In the genomic region with DNA sequence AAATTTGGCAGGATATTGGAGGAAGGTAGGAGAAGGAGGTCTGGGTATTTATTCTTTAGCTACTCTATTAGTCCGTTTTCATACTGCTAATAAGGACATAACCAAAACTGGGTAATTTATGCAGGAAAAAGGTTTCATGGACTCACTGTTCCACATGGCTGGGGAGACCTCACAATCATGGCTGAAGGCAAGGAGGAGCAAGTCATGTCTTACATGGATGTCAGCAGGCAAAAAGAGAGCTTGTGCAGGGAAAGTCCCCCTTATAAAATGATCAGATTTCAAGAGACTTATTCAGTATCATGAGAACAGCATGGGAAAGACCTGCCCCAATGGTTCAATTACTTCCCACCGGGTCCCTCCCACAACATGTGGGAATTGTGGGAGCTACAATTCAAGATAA, we compare ENCODE assay signal across 21 cellular contexts. TPM values are rescaled to one million over a fixed set of nuclear protein-coding genes. Genes with fewer than 3 reads are reported as not detected.
A peak's percentile ranks its signal among the peaks of the same experiment; 100 is the strongest.
DNase-seq lines count a peak whose midpoint lies in the region; ATAC-seq, FAIRE-seq and TF ChIP-seq lines count a peak whose summit lies in the region.
"Had no signal": no experiment of that assay in that cellular context is flagged by ENCODE, and none has a peak within 500 bp of the region (broad histone marks: within the 10 kb centered on the region; RNA-seq: fewer than 3 reads in every experiment).

No MANE protein-coding gene starts in this region.

- peak overlapping the region; percentile 89 for H3K14ac ChIP-seq in IMR-90 (replicated peaks; ENCODE audit: low read depth, low read length)

- ATAC-seq in IMR-90 (ENCODE audit: low read depth) (no peak), lung (ENCODE audit: insufficient read depth, low FRiP score) (no peak)
- no peak for ATAC-seq in natural killer cell treated with Interleukin-12 subunit alpha and Interleukin-12 subunit beta and Interleukin-15 and Interleukin-18, amount 100 ng/mL, for 72 hours
- ATAC-seq: activated naive CD4-positive, alpha-beta T cell treated with anti-CD3 and anti-CD28 coated beads, Interleukin-2, amount 50 U/mL, for 72 hours; activated T-cell treated with anti-CD3 and anti-CD28 coated beads, Interleukin-2, amount 50 U/mL, for 72 hours; naive thymus-derived CD8-positive, alpha-beta T cell had no signal

- no peak overlapping the region for H2AFZ ChIP-seq in IMR-90 (replicated peaks; ENCODE audit: low read length, poor library complexity)

- DNase-seq in IMR-90 (no peak), lung (ENCODE audit: low spot score) (no peak), stomach (no peak), kidney tubule cell (ENCODE audit: low spot score) (no peak), kidney (no peak), NCI-H69 (lab: John Stamatoyannopoulos, UW) (no peak)
- DNase-seq in natural killer cell treated with Interleukin-12 subunit alpha and Interleukin-12 subunit beta and Interleukin-15 and Interleukin-18, amount 100 ng/mL, for 72 hours (ENCODE audit: low spot score) = no peak
- DNase-seq: activated CD4-positive, alpha-beta T cell treated with anti-CD3 and anti-CD28 coated beads for 1 hour; activated CD8-positive, alpha-beta memory T cell treated with anti-CD3 and anti-CD28 coated beads for 24 hours; activated T-cell treated with anti-CD3 and anti-CD28 coated beads, Interleukin-2, amount 50 U/mL, for 72 hours; DND-41; mammary epithelial cell; naive thymus-derived CD8-positive, alpha-beta T cell; NCI-H2029; stimulated activated CD4-positive, alpha-beta T cell treated with anti-CD3 and anti-CD28 coated beads, Interleukin-12 subunit alpha, Interleukin-12 subunit beta, amount 100 ng/mL, for 4 hours; stimulated activated CD8-positive, alpha-beta memory T cell treated with anti-CD3 and anti-CD28 coated beads, Interleukin-4, amount 100 ng/mL, for 48 hours had no signal

- peaks cover 23% of the 10 kb centered on the region for H3K4me1 ChIP-seq in IMR-90 (ENCODE audit: control insufficient read depth, insufficient read depth, low read length)
- peaks cover 0 to 17% of the 10 kb centered on the region in 2 donors for H3K4me1 ChIP-seq in lung (ENCODE audit: control insufficient read depth in 2 of 2, insufficient read depth in 2 of 2, low read length in 2 of 2)
- H3K4me1 ChIP-seq in stomach = peaks cover 16 to 37% (median 24%) of the 10 kb centered on the region in 4 donors
- H3K4me1 ChIP-seq in kidney (ENCODE audit: control insufficient read depth in 1 of 2, insufficient read depth in 1 of 2, low read depth in 1 of 2, low read length in 2 of 2) = peaks cover 13 to 19% of the 10 kb centered on the region in 2 donors

- peak overlapping the region; percentile 82; the same call in 1 of the 2 replicates for H3K23ac ChIP-seq in IMR-90 (ENCODE audit: low read depth, low read length)

- H3K4me2 ChIP-seq in IMR-90 (ENCODE audit: low read depth, low read length) = no peak overlapping the region

- peak overlapping the region; percentile 71 for H3K4ac ChIP-seq in IMR-90 (ENCODE audit: low read depth, low read length)

- H3K36me3 ChIP-seq in IMR-90 (ENCODE audit: control insufficient read depth, insufficient read depth, low read length) (no peaks in the 10 kb centered on the region), lung (ENCODE audit: control insufficient read depth in 2 of 2, insufficient read depth in 2 of 2, low read length in 2 of 2) (no peaks in the 10 kb centered on the region), stomach (no peaks in the 10 kb centered on the region), kidney (ENCODE audit: control insufficient read depth in 1 of 2, insufficient read depth in 2 of 2, low read length in 2 of 2) (no peaks in the 10 kb centered on the region)

- no peak overlapping the region for H3K9ac ChIP-seq in IMR-90 (ENCODE audit: low read depth, low read length)
- no peak overlapping the region for H3K9ac ChIP-seq in kidney (ENCODE audit: low read length in 2 of 2)

- no peak overlapping the region for H3K56ac ChIP-seq in IMR-90 (ENCODE audit: extremely low read depth, insufficient read depth, low read length)

- H2BK20ac ChIP-seq in IMR-90 (ENCODE audit: low read depth, low read length) = peak overlapping the region; percentile 81; the same call in 1 of the 2 replicates

- peak overlapping the region; percentile 71 to 91; a peak in 2 of 4 replicates for H4K8ac ChIP-seq in IMR-90 (ENCODE audit: low read depth in 2 of 2, low read length in 2 of 2)

- no TSS peak for BruUV-seq in IMR-90 (replicated peaks; lab: Mats Ljungman, UMichigan)

- peak overlapping the region; percentile 90; the same call in 1 of the 2 replicates for H2AK5ac ChIP-seq in IMR-90 (ENCODE audit: low read depth, low read length)

- H4K91ac ChIP-seq in IMR-90 (ENCODE audit: insufficient read depth, low read depth, low read length) = peak overlapping the region; percentile 96

- peak overlapping the region; percentile 89 for H2BK120ac ChIP-seq in IMR-90 (ENCODE audit: low read depth, low read length)

- H2AK9ac ChIP-seq in IMR-90 (replicated peaks; ENCODE audit: low read depth, low read length, poor library complexity) = no peak overlapping the region

- TF ChIP-seq POLR2A in IMR-90 (IDR thresholded peaks at IDR 0.05; ENCODE audit: low read depth, low read length) = no peak
- no peak for TF ChIP-seq POLR2A in stomach (IDR thresholded peaks at IDR 0.05)

- no peak for TF ChIP-seq RAD21 in IMR-90 (IDR thresholded peaks at IDR 0.05; ENCODE audit: low read length)

- H3K27me3 ChIP-seq in IMR-90 (ENCODE audit: control insufficient read depth, insufficient read depth, low read length) (no peaks in the 10 kb centered on the region), lung (ENCODE audit: control insufficient read depth, insufficient read depth) (no peaks in the 10 kb centered on the region), stomach (no peaks in the 10 kb centered on the region)

- no peak overlapping the region for H3K4me3 Mint-ChIP-seq in natural killer cell treated with Interleukin-12 subunit alpha and Interleukin-12 subunit beta and Interleukin-15 and Interleukin-18, amount 100 ng/mL, for 72 hours
- H3K4me3 Mint-ChIP-seq: activated T-cell treated with anti-CD3 and anti-CD28 coated beads, Interleukin-2, amount 50 U/mL, for 72 hours; dendritic cell treated with granulocyte-macrophage colony-stimulating factor and Interleukin-4, amounts not matched to agents 40 ng/mL and 50 ng/mL, for 4 days; naive thymus-derived CD8-positive, alpha-beta T cell had no signal

- H4K20me1 ChIP-seq in IMR-90 (ENCODE audit: insufficient read depth, low read length) = 0 out of 2 replicates have a peak, but pooled peaks cover 6% of the 10 kb centered on the region

- POLR2A ChIA-PET in IMR-90 (lab: Charles Lee; ENCODE audit: unreplicated experiment) = no interaction called here

- H3K9me3 ChIP-seq in IMR-90 (ENCODE audit: control insufficient read depth, insufficient read depth, low read length) (no peaks in the 10 kb centered on the region; the same call in 1 of the 2 replicates), lung (ENCODE audit: control insufficient read depth in 2 of 2, insufficient read depth in 1 of 2, low read length in 1 of 2) (no peaks in the 10 kb centered on the region), stomach (no peaks in the 10 kb centered on the region), kidney (ENCODE audit: control insufficient read depth in 1 of 2, low read length in 2 of 2) (no peaks in the 10 kb centered on the region)

- H3K79me1 ChIP-seq in IMR-90 (ENCODE audit: low read depth in 1 of 2, low read length in 2 of 2) = peaks cover 0 to 9% of the 10 kb centered on the region in 2 experiments; a peak in 1 of 4 replicates

- no peak for FAIRE-seq in kidney (lab: Jason Lieb, UNC)

- no peak for TF ChIP-seq EP300 in stomach (IDR thresholded peaks at IDR 0.05)

- no CpG with 5 or more reads among the region's 2 CpGs for WGBS in IMR-90 (ENCODE audit: extremely low coverage in 2 of 2, insufficient read length in 1 of 2), 2 experiments
- 86 to 89% methylated on average over 2 of the region's 2 CpGs for WGBS in lung, 2 donors
- WGBS in stomach, 5 donors = 77 to 97% (median 90%) methylated on average over 2 of the region's 2 CpGs

- intact Hi-C loops in IMR-90 (cut with micrococcal nuclease) (loop anchor here (2.0 kb wide), 1 partner anchor 49 kb away; no protein-coding TSS in a partner anchor), stomach (cut with DNase I; ENCODE audit: low total_unique reads) (no loop called here), kidney (cut with DNase I) (no loop called here)

- CTCF ChIA-PET in IMR-90 (lab: Yijun Ruan, JAX) = interaction anchor here (1.0 to 1.4 kb wide), 3 partner anchors 11 to 51 kb away, joined by 3 read pairs; no protein-coding TSS in a partner anchor

- H2BK5ac ChIP-seq in IMR-90 (ENCODE audit: low read depth, low read length, poor library complexity, severe bottlenecking) = peak overlapping the region; percentile 84

- no peaks in the 10 kb centered on the region for H3K9me3 Mint-ChIP-seq in natural killer cell treated with Interleukin-12 subunit alpha and Interleukin-12 subunit beta and Interleukin-15 and Interleukin-18, amount 100 ng/mL, for 72 hours
- H3K9me3 Mint-ChIP-seq: activated naive CD4-positive, alpha-beta T cell treated with anti-CD3 and anti-CD28 coated beads, Interleukin-2, amount 50 U/mL, for 72 hours; dendritic cell treated with granulocyte-macrophage colony-stimulating factor and Interleukin-4, amounts not matched to agents 40 ng/mL and 50 ng/mL, for 4 days had no signal

- H4K5ac ChIP-seq in IMR-90 (ENCODE audit: low read depth, low read length) = peak overlapping the region; percentile 80; the same call in 1 of the 2 replicates

- dilution Hi-C loops in IMR-90 (cut with HindIII; ENCODE audit: low sequenced_read_pairs, unreplicated experiment) = no loop called here

- H3K27ac Mint-ChIP-seq in natural killer cell treated with Interleukin-12 subunit alpha and Interleukin-12 subunit beta and Interleukin-15 and Interleukin-18, amount 100 ng/mL, for 72 hours = no peak overlapping the region
- H3K27ac Mint-ChIP-seq: activated naive CD4-positive, alpha-beta T cell treated with anti-CD3 and anti-CD28 coated beads, Interleukin-2, amount 50 U/mL, for 72 hours; activated T-cell treated with anti-CD3 and anti-CD28 coated beads, Interleukin-2, amount 50 U/mL, for 72 hours; dendritic cell treated with granulocyte-macrophage colony-stimulating factor and Interleukin-4, amounts not matched to agents 40 ng/mL and 50 ng/mL, for 4 days had no signal

- peaks cover 0 to 10% of the 10 kb centered on the region in 2 donors for H3K27me3 Mint-ChIP-seq in natural killer cell treated with Interleukin-12 subunit alpha and Interleukin-12 subunit beta and Interleukin-15 and Interleukin-18, amount 100 ng/mL, for 72 hours
- H3K27me3 Mint-ChIP-seq: dendritic cell treated with granulocyte-macrophage colony-stimulating factor and Interleukin-4, amounts not matched to agents 40 ng/mL and 50 ng/mL, for 4 days had no signal

- peak overlapping the region; percentile 88; the same call in 1 of the 2 replicates for H3K27ac ChIP-seq in IMR-90 (ENCODE audit: insufficient read depth, low read length)
- H3K27ac ChIP-seq in cingulate gyrus (ENCODE audit: low read depth, low read length) = peak overlapping the region; percentile 58
- peak overlapping the region; percentile 62 to 74 for H3K27ac ChIP-seq in lung (ENCODE audit: low read depth in 1 of 2, low read length in 1 of 2)
- H3K27ac ChIP-seq in stomach = peak overlapping the region; percentile 62 to 82 (median 76)
- peak overlapping the region in 1 of 2 donors; percentile 71 for H3K27ac ChIP-seq in kidney (ENCODE audit: low read depth in 2 of 2, low read length in 2 of 2)
- H3K27ac ChIP-seq: HL-60 had no signal

- in situ Hi-C loops in IMR-90 (cut with MboI; ENCODE audit: low sequenced_read_pairs) = no loop called here

- peak overlapping the region; percentile 90 for H3K18ac ChIP-seq in IMR-90 (ENCODE audit: low read depth, low read length)

- peak overlapping the region; percentile 90; the same call in 1 of the 3 replicates for H2BK15ac ChIP-seq in IMR-90 (ENCODE audit: low read depth, low read length)

- no peaks in the 10 kb centered on the region for H3K4me1 Mint-ChIP-seq in natural killer cell treated with Interleukin-12 subunit alpha and Interleukin-12 subunit beta and Interleukin-15 and Interleukin-18, amount 100 ng/mL, for 72 hours (ENCODE audit: low read depth in 2 of 2)
- H3K4me1 Mint-ChIP-seq: naive thymus-derived CD8-positive, alpha-beta T cell had no signal

- H3K9me1 ChIP-seq in IMR-90 (ENCODE audit: insufficient read depth, low read length) = peaks cover 22% of the 10 kb centered on the region

- TF ChIP-seq CTCF in IMR-90 (conservative IDR thresholded peaks at IDR 0.05; ENCODE audit: low read depth, low read length) = no peak
- no peak for TF ChIP-seq CTCF in lung (IDR thresholded peaks at IDR 0.05; ENCODE audit: control extremely low read depth, extremely low read depth)
- TF ChIP-seq CTCF in stomach (IDR thresholded peaks at IDR 0.05) = no peak
- TF ChIP-seq CTCF in kidney (IDR thresholded peaks at IDR 0.05; ENCODE audit: borderline replicate concordance, extremely low read depth, insufficient read depth) = no peak

- no peaks in the 10 kb centered on the region for H3K36me3 Mint-ChIP-seq in natural killer cell treated with Interleukin-12 subunit alpha and Interleukin-12 subunit beta and Interleukin-15 and Interleukin-18, amount 100 ng/mL, for 72 hours
- H3K36me3 Mint-ChIP-seq: brain had no signal

- H3K4me3 ChIP-seq in IMR-90 (ENCODE audit: insufficient read depth, low read depth, low read length) = no peak overlapping the region
- no peak overlapping the region for H3K4me3 ChIP-seq in lung
- H3K4me3 ChIP-seq in stomach = no peak overlapping the region
- no peak overlapping the region for H3K4me3 ChIP-seq in kidney (ENCODE audit: low read length in 2 of 2)

RNA-seq across cellular contexts. Expression of a gene that starts 1.9 kb away (rescaled TPM):
- 1.7 and 2.2 TPM in 2 replicates for total RNA-seq in IMR-90 (2012; rRNA removed)
- 0.34 and 0.39 TPM in 2 replicates for polyA plus RNA-seq in IMR-90 (2012; rRNA removed)
- 0.54 and 0.75 TPM in 2 replicates for polyA plus RNA-seq in IMR-90 (2012; cell fraction: cytosol; rRNA removed)
- polyA plus RNA-seq in IMR-90 (2012; cell fraction: nucleus; rRNA removed; ENCODE audit: low replicate concordance) = 0.47 and 0.61 TPM in 2 replicates
- 100 to 1,000 TPM; 157 to 200 TPM for total RNA-seq in lung
- polyA plus RNA-seq in lung = 10 to 100 TPM; 88.7 to 97.2 TPM
- total RNA-seq in stomach = 10 to 100 TPM in 2 of 5 donors, 1 to 10 TPM in 3; 1.8 to 27.2 (median 8.4) TPM
- polyA plus RNA-seq in stomach = 1 to 10 TPM; 3.2 to 7.2 (median 7.0) TPM
- under 1 TPM in 1 of 2 donors, not detected in 1; 0.33 TPM for total RNA-seq in natural killer cell treated with Interleukin-12 subunit alpha and Interleukin-12 subunit beta and Interleukin-15 and Interleukin-18, amount 100 ng/mL, for 72 hours
- 44.8 TPM for total RNA-seq in kidney
- polyA plus RNA-seq in kidney (ENCODE audit: insufficient read depth, low read depth, low replicate concordance) = 34.5 TPM
- total RNA-seq: mammary epithelial cell had no signal
- polyA plus RNA-seq: mammary epithelial cell; naive thymus-derived CD8-positive, alpha-beta T cell had no signal

RNA-seq across cellular contexts. Expression of a gene that starts 21.2 kb away (rescaled TPM):
- total RNA-seq in IMR-90 (2012; rRNA removed) = 3.6 TPM in 2 replicates
- 1.8 and 1.9 TPM in 2 replicates for polyA plus RNA-seq in IMR-90 (2012; rRNA removed)
- polyA plus RNA-seq in IMR-90 (2012; cell fraction: cytosol; rRNA removed) = 0.75 and 1.1 TPM in 2 replicates
- polyA plus RNA-seq in IMR-90 (2012; cell fraction: nucleus; rRNA removed; ENCODE audit: low replicate concordance) = 1.9 and 3.0 TPM in 2 replicates
- total RNA-seq in lung = 10 to 100 TPM; 13.3 to 24.1 TPM
- 1 to 10 TPM; 5.0 to 8.1 TPM for polyA plus RNA-seq in lung
- total RNA-seq in stomach = 10 to 100 TPM in 2 of 5 donors, 1 to 10 TPM in 2, not detected in 1; 6.4 to 22.8 (median 9.2) TPM
- 1 to 10 TPM; 1.6 to 2.2 (median 1.7) TPM for polyA plus RNA-seq in stomach
- 1 to 10 TPM in 1 of 2 donors, under 1 TPM in 1; 0.93 to 2.5 TPM for total RNA-seq in natural killer cell treated with Interleukin-12 subunit alpha and Interleukin-12 subunit beta and Interleukin-15 and Interleukin-18, amount 100 ng/mL, for 72 hours
- 15.3 TPM for total RNA-seq in kidney
- polyA plus RNA-seq in kidney (ENCODE audit: insufficient read depth, low read depth, low replicate concordance) = 5.3 TPM
